ENCODE assay signal across 14 cellular contexts in genomic region chr11:131917634-131918384, GRCh38.
DNase-seq lines count a peak whose midpoint lies in the region; ATAC-seq and TF ChIP-seq lines count a peak whose summit lies in the region.
"Had no signal": no experiment of that assay in that cellular context is flagged by ENCODE, and none has a peak within 500 bp of the region (broad histone marks: within the 10 kb centered on the region; RNA-seq: fewer than 3 reads in every experiment).

No MANE protein-coding gene starts in this region.

- H3K36me3 ChIP-seq in H7 (replicated peaks; ENCODE audit: control insufficient read depth, insufficient read depth, low read length) = no peaks in the 10 kb centered on the region

- TF ChIP-seq CTCF in foreskin keratinocyte (conservative IDR thresholded peaks at IDR 0.05) = no peak

- peaks cover 5% of the 10 kb centered on the region for H3K4me1 ChIP-seq in foreskin keratinocyte

- no peak overlapping the region for H3K27ac ChIP-seq in foreskin keratinocyte

- in situ Hi-C loops in G401 (cut with HindIII; ENCODE audit: low sequenced_read_pairs) = no loop called here

- H3K27me3 ChIP-seq in H7 (ENCODE audit: control insufficient read depth, insufficient read depth, low read length) (no peaks in the 10 kb centered on the region; the same call in 1 of the 2 replicates), foreskin keratinocyte (no peaks in the 10 kb centered on the region)

- ATAC-seq in foreskin keratinocyte (no peak), HG03460 (IDR thresholded peaks at IDR 0.05; ENCODE audit: unreplicated experiment) (no peak)
- ATAC-seq: HepG2 had no signal

- H3K4me3 ChIP-seq in H7 (ENCODE audit: insufficient read depth, low read depth, low read length) = no peak overlapping the region

- peak; percentile 96 for DNase-seq in G401 (ENCODE audit: low spot score)
- peak; percentile 42 for DNase-seq in H7
- peak; percentile 39 to 87 for DNase-seq in cerebellar nuclear complex (lab: John Stamatoyannopoulos, UW)
- peak; percentile 28 for DNase-seq in myocyte (ENCODE audit: low read depth)
- no peak for DNase-seq in foreskin keratinocyte
- DNase-seq in OCI-M1 (lab: John Stamatoyannopoulos, UW) = no peak
- DNase-seq: CD4-positive, alpha-beta T cell; DMS153; DMS79 treated with DMSO at 0.1 percent for 48 hours; EL; GDM1; H9 had no signal

Comparison
In these comparisons a context has a peak if more than half of its experiments do, and no peak if none do; other contexts are left out.
1. DNase-seq: peak in G401 (single experiment), H7 (single experiment), cerebellar nuclear complex (2 of 2) and myocyte (single experiment); none in foreskin keratinocyte (0 of 2) and OCI-M1 (single experiment).